In genomic region chrX:110132450-110133114, GRCh38 we compare ENCODE assay signal across 21 cellular contexts.
A peak's percentile ranks its signal among the peaks of the same experiment; 100 is the strongest.
DNase-seq lines count a peak whose midpoint lies in the region; ATAC-seq, FAIRE-seq and TF ChIP-seq lines count a peak whose summit lies in the region.
"Had no signal": no experiment of that assay in that cellular context is flagged by ENCODE, and none has a peak within 500 bp of the region (broad histone marks: within the 10 kb centered on the region; RNA-seq: fewer than 3 reads in every experiment).

No MANE protein-coding gene starts in this region.

- peaks cover 2% of the 10 kb centered on the region for H3K79me2 ChIP-seq in ACC112 (ENCODE audit: control insufficient read depth, insufficient read depth, low read length, unreplicated experiment)
- H3K79me2 ChIP-seq: hepatocyte had no signal

- no peak overlapping the region for H3K4me3 Mint-ChIP-seq in activated naive CD8-positive, alpha-beta T cell treated with anti-CD3 and anti-CD28 coated beads for 36 hours
- H3K4me3 Mint-ChIP-seq: activated B cell treated with CpG ODN at 0.5 μM for 24 hours; CD4-positive, CD25-positive, alpha-beta regulatory T cell; naive B cell; type B pancreatic cell had no signal

- H3K27ac Mint-ChIP-seq in activated naive CD8-positive, alpha-beta T cell treated with anti-CD3 and anti-CD28 coated beads for 36 hours, result peak overlapping the region; percentile 51
- H3K27ac Mint-ChIP-seq: activated B cell treated with CpG ODN at 0.5 μM for 24 hours, type B pancreatic cell had no signal

- H3K4me1 ChIP-seq in ACC112 (ENCODE audit: control insufficient read depth, insufficient read depth, low read length, unreplicated experiment) (peaks cover 7% of the 10 kb centered on the region), lower lobe of right lung (no peaks in the 10 kb centered on the region), heart right ventricle (no peaks in the 10 kb centered on the region), stomach (no peaks in the 10 kb centered on the region)
- H3K4me1 ChIP-seq: adrenal gland, left ventricle myocardium inferior had no signal

- peaks cover 5% of the 10 kb centered on the region for H3K36me3 Mint-ChIP-seq in activated naive CD8-positive, alpha-beta T cell treated with anti-CD3 and anti-CD28 coated beads for 36 hours
- H3K36me3 Mint-ChIP-seq: CD4-positive, CD25-positive, alpha-beta regulatory T cell; naive B cell had no signal

- no peak for TF ChIP-seq POLR2A in GM12892 (IDR thresholded peaks at IDR 0.05; ENCODE audit: low read depth, low read length)
- TF ChIP-seq POLR2A in stomach (IDR thresholded peaks at IDR 0.05), result no peak

- no peak for TF ChIP-seq EP300 in stomach (IDR thresholded peaks at IDR 0.05)

- H3K4me1 Mint-ChIP-seq in activated naive CD8-positive, alpha-beta T cell treated with anti-CD3 and anti-CD28 coated beads for 36 hours, result peaks cover 11% of the 10 kb centered on the region
- H3K4me1 Mint-ChIP-seq: activated B cell treated with CpG ODN at 0.5 μM for 24 hours, naive B cell had no signal

- no peak overlapping the region for H2AFZ ChIP-seq in ACC112 (ENCODE audit: low read length, unreplicated experiment)
- H2AFZ ChIP-seq: hepatocyte had no signal

- H3K9me3 Mint-ChIP-seq in activated naive CD8-positive, alpha-beta T cell treated with anti-CD3 and anti-CD28 coated beads for 36 hours, result no peaks in the 10 kb centered on the region
- H3K9me3 Mint-ChIP-seq: activated B cell treated with CpG ODN at 0.5 μM for 24 hours, naive B cell, type B pancreatic cell had no signal

- H3K27ac ChIP-seq in ACC112 (ENCODE audit: low read depth, low read length), result peak overlapping the region; percentile 19; the same call in 1 of the 2 replicates
- no peak overlapping the region for H3K27ac ChIP-seq in lower lobe of right lung
- no peak overlapping the region for H3K27ac ChIP-seq in heart right ventricle
- no peak overlapping the region for H3K27ac ChIP-seq in stomach
- H3K27ac ChIP-seq: adrenal gland, brain microvascular endothelial cell, hepatocyte, left ventricle myocardium inferior had no signal

- H3K27me3 ChIP-seq in ACC112 (ENCODE audit: insufficient read depth, low read length) (no peaks in the 10 kb centered on the region), lower lobe of right lung (ENCODE audit: low read depth) (no peaks in the 10 kb centered on the region), heart right ventricle (peaks cover 0 to 25% (median 0%) of the 10 kb centered on the region in 7 donors), stomach (no peaks in the 10 kb centered on the region)
- H3K27me3 ChIP-seq: adrenal gland, brain microvascular endothelial cell, hepatocyte had no signal

- H3K9me3 ChIP-seq in lower lobe of right lung, result no peaks in the 10 kb centered on the region
- H3K9me3 ChIP-seq in heart right ventricle, result no peaks in the 10 kb centered on the region
- no peaks in the 10 kb centered on the region for H3K9me3 ChIP-seq in stomach
- H3K9me3 ChIP-seq: adrenal gland, left ventricle myocardium inferior had no signal

- FAIRE-seq in GM12892 (lab: Jason Lieb, UNC), result peak; percentile 17

- H3K4me3 ChIP-seq in ACC112 (ENCODE audit: low read depth, low read length) (no peak overlapping the region), lower lobe of right lung (no peak overlapping the region), heart right ventricle (no peak overlapping the region), stomach (no peak overlapping the region)
- H3K4me3 ChIP-seq: adrenal gland, hepatocyte, left ventricle myocardium inferior had no signal

- H3K27me3 Mint-ChIP-seq in activated naive CD8-positive, alpha-beta T cell treated with anti-CD3 and anti-CD28 coated beads for 36 hours, result no peaks in the 10 kb centered on the region
- H3K27me3 Mint-ChIP-seq: activated B cell treated with CpG ODN at 0.5 μM for 24 hours; CD4-positive, CD25-positive, alpha-beta regulatory T cell; naive B cell; type B pancreatic cell had no signal

- no peak for TF ChIP-seq CTCF in lower lobe of right lung (IDR thresholded peaks at IDR 0.05)
- TF ChIP-seq CTCF in heart right ventricle (IDR thresholded peaks at IDR 0.05), result no peak
- TF ChIP-seq CTCF in stomach (IDR thresholded peaks at IDR 0.05), result no peak

- intact Hi-C loops in lower lobe of right lung (cut with DNase I), result no loop called here
- intact Hi-C loops in heart right ventricle (cut with DNase I), result loop anchor here in 1 of 10 donors (5.0 kb wide), 1 partner anchor 225 kb away; no protein-coding TSS in a partner anchor
- intact Hi-C loops in stomach (cut with DNase I; ENCODE audit: low total_unique reads), result no loop called here

- 97 to 100% methylated on average over 1 of the region's 1 CpG for WGBS in heart right ventricle, 2 donors
- 60 to 95% (median 92%) methylated on average over 1 of the region's 1 CpG for WGBS in stomach, 5 donors

- no peaks in the 10 kb centered on the region; the same call in 1 of the 2 replicates for H3K36me3 ChIP-seq in ACC112 (ENCODE audit: insufficient read depth, low read length)
- H3K36me3 ChIP-seq in lower lobe of right lung, result no peaks in the 10 kb centered on the region
- no peaks in the 10 kb centered on the region for H3K36me3 ChIP-seq in heart right ventricle
- H3K36me3 ChIP-seq in stomach, result no peaks in the 10 kb centered on the region
- H3K36me3 ChIP-seq: adrenal gland, brain microvascular endothelial cell, left ventricle myocardium inferior had no signal

- DNase-seq in GM12892 (ENCODE audit: insufficient read length) (no peak), lower lobe of right lung (no peak), heart right ventricle (no peak), stomach (no peak)
- DNase-seq in activated naive CD8-positive, alpha-beta T cell treated with anti-CD3 and anti-CD28 coated beads for 36 hours, result no peak
- DNase-seq: activated B cell treated with CpG ODN at 0.5 μM for 24 hours; adrenal gland; brain microvascular endothelial cell; CD4-positive, CD25-positive, alpha-beta regulatory T cell; effector CD4-positive, alpha-beta T cell; KBM-7; left ventricle myocardium inferior; naive B cell; NCI-H1417 treated with DMSO at 0.1 percent for 48 hours; NCI-H446; occipital lobe had no signal

- ATAC-seq in HG03378 (IDR thresholded peaks at IDR 0.05; ENCODE audit: unreplicated experiment) (peak; percentile 55), HG03442 (IDR thresholded peaks at IDR 0.05; ENCODE audit: unreplicated experiment) (no peak), lower lobe of right lung (no peak), heart right ventricle (no peak)
